Comparison of ENCODE assay signal across 11 cellular contexts in the genomic region with DNA sequence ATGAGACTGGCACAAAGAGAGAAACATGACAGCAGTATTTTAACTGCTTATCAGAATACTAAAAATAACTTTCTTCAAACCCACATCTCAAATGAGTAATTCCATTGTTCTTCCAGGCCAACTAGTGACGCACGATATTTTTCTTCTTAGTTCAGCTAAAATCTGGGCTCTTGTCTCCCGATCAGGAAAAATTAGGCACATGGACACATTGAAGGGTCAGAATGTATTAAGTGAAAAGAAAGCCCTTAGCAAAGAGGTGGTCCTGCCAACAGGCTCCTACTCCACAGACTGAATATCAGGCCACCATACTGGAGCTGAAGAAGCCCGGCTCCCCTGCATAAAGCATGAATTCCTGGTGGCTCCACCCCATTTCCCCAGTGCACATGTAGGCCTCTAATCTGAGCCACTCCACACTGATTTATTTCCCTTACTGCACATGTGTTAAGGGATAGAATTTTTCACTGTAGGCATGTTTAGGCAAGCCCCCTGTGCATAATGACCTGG. TPM values are rescaled to one million over a fixed set of nuclear protein-coding genes. Genes with fewer than 3 reads are reported as not detected.
DNase-seq lines count a peak whose midpoint lies in the region; TF ChIP-seq lines count a peak whose summit lies in the region.
"Had no signal": no experiment of that assay in that cellular context is flagged by ENCODE, and none has a peak within 500 bp of the region (broad histone marks: within the 10 kb centered on the region; RNA-seq: fewer than 3 reads in every experiment).

No MANE protein-coding gene starts in this region.

- H3K4me3 ChIP-seq in retinal pigment epithelial cell (ENCODE audit: low read length) = no peak overlapping the region

- H3K9me3 Mint-ChIP-seq in HFFc6 = peaks cover 3% of the 10 kb centered on the region; the same call in 1 of the 2 replicates
- H3K9me3 Mint-ChIP-seq: activated T-helper 2 cell treated with anti-CD3 and anti-CD28 coated beads, Interferon-gamma antibody, Interleukin-2, Interleukin-4, amounts not matched to agents 10 μg/mL and 5 μg/mL and 100 μg/mL, durations not matched to agents 14 hours and 24 hours and 36 hours had no signal

- H3K27ac Mint-ChIP-seq in HFFc6 = peak overlapping the region; percentile 77
- H3K27ac Mint-ChIP-seq: activated T-helper 2 cell treated with anti-CD3 and anti-CD28 coated beads, Interferon-gamma antibody, Interleukin-2, Interleukin-4, amounts not matched to agents 10 μg/mL and 5 μg/mL and 100 μg/mL, durations not matched to agents 14 hours and 24 hours and 36 hours had no signal

- in situ Hi-C loops in ACHN (cut with HindIII; ENCODE audit: low pct_ligation_motif_present, low pct_unique_long_range_greater_than_20kb, low sequenced_read_pairs) = no loop called here

- TF ChIP-seq CTCF in HFFc6 (IDR thresholded peaks at IDR 0.05) (no peak), retinal pigment epithelial cell (conservative IDR thresholded peaks at IDR 0.05; ENCODE audit: low read depth, low read length) (no peak)

- H3K4me1 Mint-ChIP-seq in HFFc6 (ENCODE audit: low read depth) = peaks cover 41% of the 10 kb centered on the region

- peak; percentile 20 for DNase-seq in HFFc6
- DNase-seq in RPMI7951 (ENCODE audit: low read depth) = peak; percentile 90
- DNase-seq in epithelial cell of prostate (ENCODE audit: low read depth, low spot score) = no peak
- DNase-seq in retinal pigment epithelial cell (ENCODE audit: low read depth) = peak; percentile 73
- DNase-seq in ACHN = no peak
- DNase-seq in HuH-7 (ENCODE audit: low spot score) = no peak
- no peak for DNase-seq in activated CD4-positive, alpha-beta T cell treated with anti-CD3 and anti-CD28 coated beads, Interleukin-2, amount 50 U/mL, for 1 hour
- no peak for DNase-seq in activated CD4-positive, alpha-beta T cell treated with anti-CD3 and anti-CD28 coated beads for 1 hour
- DNase-seq: NCI-H187 treated with DMSO at 0.1 percent for 48 hours, T-helper 1 cell had no signal

- H3K36me3 Mint-ChIP-seq in HFFc6 (ENCODE audit: low read depth) = peaks cover 7% of the 10 kb centered on the region

- H3K27me3 Mint-ChIP-seq in HFFc6 (ENCODE audit: insufficient read depth) = peaks cover 9% of the 10 kb centered on the region

- peak overlapping the region; percentile 72 for H3K27ac ChIP-seq in epithelial cell of prostate

- no peak overlapping the region for H3K4me3 Mint-ChIP-seq in HFFc6

RNA-seq across cellular contexts. Expression of a gene that starts 9.4 kb away (rescaled TPM):
- total RNA-seq in HFFc6 (2021; fragmentation: NEBNext Ultra II Directional; extraction: Animal tissue kit (Norgen Biotek cat#: 25700)) = 10 to 100 TPM; 50.3 to 57.4 (median 52.7) TPM
- total RNA-seq in RPMI7951 (2014; rRNA removed; shearing (Covaris generic)) = 65.0 and 75.1 TPM in 2 replicates

RNA-seq across cellular contexts. Expression of a gene that starts 11.8 kb away (rescaled TPM):
- not detected for total RNA-seq in HFFc6 (2021; fragmentation: NEBNext Ultra II Directional; extraction: Animal tissue kit (Norgen Biotek cat#: 25700))
- total RNA-seq in RPMI7951 (2014; rRNA removed; shearing (Covaris generic)) = under 0.01 TPM in 1 of 2 replicates, not detected in the other

Comparison
In these comparisons a context has a peak if more than half of its experiments do, and no peak if none do; other contexts are left out.
1. DNase-seq: peak in HFFc6 (single experiment), RPMI7951 (single experiment) and retinal pigment epithelial cell (single experiment); none in epithelial cell of prostate (single experiment), ACHN (single experiment), HuH-7 (single experiment), activated CD4-positive, alpha-beta T cell treated with anti-CD3 and anti-CD28 coated beads, Interleukin-2, amount 50 U/mL, for 1 hour (single experiment) and activated CD4-positive, alpha-beta T cell treated with anti-CD3 and anti-CD28 coated beads for 1 hour (single experiment).